ENCODE assay signal across 24 cellular contexts in genomic region chr13:67193979-67194378, GRCh38.
"Had no signal": no experiment of that assay in that cellular context is flagged by ENCODE, and none has a peak within 500 bp of the region (broad histone marks: within the 10 kb centered on the region; RNA-seq: fewer than 3 reads in every experiment).

No MANE protein-coding gene starts in this region.

- H3K36me3 ChIP-seq: lower lobe of right lung, right lobe of liver, stomach, tibial artery had no signal

- H3K27ac ChIP-seq: epithelial cell of prostate, lower lobe of right lung, right lobe of liver, tibial artery had no signal

- H3K4me1 ChIP-seq: lower lobe of right lung, right lobe of liver, stomach, tibial artery had no signal

- H3K4me3 ChIP-seq: lower lobe of right lung, right lobe of liver, smooth muscle cell, stomach, tibial artery had no signal

- H3K9me3 ChIP-seq: lower lobe of right lung, right lobe of liver, stomach, tibial artery had no signal

- DNase-seq: cerebellar nuclear complex; cortex of kidney; effector memory CD8-positive, alpha-beta T cell; foreskin fibroblast; hypothalamus; immature natural killer cell; islet precursor cell; left ventricle myocardium superior; lower lobe of right lung; naive thymus-derived CD8-positive, alpha-beta T cell; nephron progenitor cell; nucleus accumbens; posterior cingulate gyrus; right lobe of liver; stimulated activated CD4-positive, alpha-beta T cell treated with anti-CD3 and anti-CD28 coated beads, Interleukin-12 subunit alpha, Interleukin-12 subunit beta, amount 100 ng/mL, for 4 hours; stimulated activated CD4-positive, alpha-beta T cell treated with anti-CD3 and anti-CD28 coated beads, Interleukin-1b, Interleukin-23, amount 100 ng/mL, for 48 hours; stimulated activated CD4-positive, alpha-beta T cell treated with anti-CD3 and anti-CD28 coated beads, Interleukin-4, amount 100 ng/mL, for 1 hour; stimulated activated CD8-positive, alpha-beta memory T cell treated with anti-CD3 and anti-CD28 coated beads, Interleukin-4, amount 100 ng/mL, for 48 hours; stimulated activated naive CD4-positive, alpha-beta T cell treated with Interleukin-2 at 50 U/mL for 16 hours; stomach; tibial artery had no signal

- H3K27me3 ChIP-seq: right lobe of liver, stomach, tibial artery had no signal

- ATAC-seq: effector memory CD8-positive, alpha-beta T cell; esophagus mucosa; left ventricle myocardium superior; lower lobe of right lung; naive thymus-derived CD8-positive, alpha-beta T cell; right lobe of liver had no signal

- H3K4me2 ChIP-seq: smooth muscle cell had no signal
